Comparison of ENCODE assay signal across 8 cellular contexts in genomic region chr17:14068542-14069250, GRCh38. TPM values are rescaled to one million over a fixed set of nuclear protein-coding genes. Genes with fewer than 3 reads are reported as not detected.
DNase-seq lines count a peak whose midpoint lies in the region; ATAC-seq and TF ChIP-seq lines count a peak whose summit lies in the region.

No MANE protein-coding gene starts in this region.

- no peaks in the 10 kb centered on the region for H3K36me3 ChIP-seq in testis (ENCODE audit: low read depth, missing control alignments)

- no peak for TF ChIP-seq POLR2A in testis (IDR thresholded peaks at IDR 0.05)

- CTCF ChIA-PET in WTC11 (lab: Charles Lee), result interaction anchor here (1.1 kb wide), 1 partner anchor 232 kb away, joined by 3 read pairs; the partner anchor contains the start of gene HS3ST3B1

- H3K4me1 Mint-ChIP-seq in WTC11, result peaks cover 23% of the 10 kb centered on the region
- peaks cover 30 to 41% of the 10 kb centered on the region in 2 donors for H3K4me1 Mint-ChIP-seq in immature natural killer cell

- no peak for TF ChIP-seq CTCF in WTC11 (IDR thresholded peaks at IDR 0.05)
- TF ChIP-seq CTCF in testis (IDR thresholded peaks at IDR 0.05), result no peak

- H3K36me3 Mint-ChIP-seq in WTC11 (peaks cover 24% of the 10 kb centered on the region), immature natural killer cell (peaks cover 3 to 5% (median 4%) of the 10 kb centered on the region in 3 donors)

- no peaks in the 10 kb centered on the region; the same call in 1 of the 2 replicates for H3K27me3 Mint-ChIP-seq in WTC11 (ENCODE audit: low read depth)
- H3K27me3 Mint-ChIP-seq in immature natural killer cell (ENCODE audit: low read depth in 3 of 3), result peaks cover 0 to 3% (median 0%) of the 10 kb centered on the region in 3 donors

- peaks cover 9% of the 10 kb centered on the region for H3K4me1 ChIP-seq in testis

- no peak for DNase-seq in WTC11 (ENCODE audit: low spot score)
- DNase-seq in immature natural killer cell, result no peak
- DNase-seq in testis, result no peak
- DNase-seq in GOT3 (lab: John Stamatoyannopoulos, UW), result no peak
- DNase-seq in NCI-H2107 treated with DMSO at 0.1 percent for 48 hours (lab: John Stamatoyannopoulos, UW; ENCODE audit: unreplicated experiment), result no peak
- DNase-seq in iPS-NIHi7 (ENCODE audit: extremely low spot score), result no peak

- H3K4me3 ChIP-seq in testis, result peak overlapping the region; percentile 78 to 93

- 14 to 24% methylated on average over 17 to 25 of the region's 25 CpGs for WGBS in testis, 2 donors

- H3K9me3 Mint-ChIP-seq in WTC11 (peaks cover 13% of the 10 kb centered on the region), immature natural killer cell (no peaks in the 10 kb centered on the region)

- POLR2A ChIA-PET in WTC11 (lab: Charles Lee), result no interaction called here

- H3K27ac Mint-ChIP-seq in WTC11, result no peak overlapping the region
- peak overlapping the region; percentile 86 to 93 (median 90) for H3K27ac Mint-ChIP-seq in immature natural killer cell

- H3K9me3 ChIP-seq in testis, result no peaks in the 10 kb centered on the region

- H3K27me3 ChIP-seq in testis, result no peaks in the 10 kb centered on the region

- peak overlapping the region in 1 of 2 donors; percentile 75 for H3K27ac ChIP-seq in testis

- peak; percentile 21 for ATAC-seq in GM18907 (IDR thresholded peaks at IDR 0.05; ENCODE audit: unreplicated experiment)
- ATAC-seq in HG02885 (IDR thresholded peaks at IDR 0.05; ENCODE audit: poor library complexity, unreplicated experiment), result peak; percentile 18
- no peak; the same call in 1 of the 2 replicates for ATAC-seq in WTC11

- H3K4me3 Mint-ChIP-seq in WTC11 (peak overlapping the region; percentile 98), immature natural killer cell (peak overlapping the region; percentile 93 to 97 (median 94))

- intact Hi-C loops in testis (cut with DNase I; ENCODE audit: low total_unique reads), result no loop called here

TF ChIP-seq in WTC11, 78 proteins besides CTCF, POLR2A, EP300 and RAD21:
- no peak for TF ChIP-seq SMAD3 (CRISPR knock-in tag; IDR thresholded peaks at IDR 0.05; ENCODE audit: borderline replicate concordance)
- TF ChIP-seq NR1H2 (CRISPR knock-in tag; IDR thresholded peaks at IDR 0.05), result no peak
- TF ChIP-seq PRDM15 (CRISPR knock-in tag; IDR thresholded peaks at IDR 0.05), result no peak
- no peak for TF ChIP-seq NFE2L1 (CRISPR knock-in tag; IDR thresholded peaks at IDR 0.05)
- peak; percentile 72 for TF ChIP-seq GTF2I (CRISPR knock-in tag; conservative IDR thresholded peaks at IDR 0.05)
- no peak for TF ChIP-seq MAX (CRISPR knock-in tag; IDR thresholded peaks at IDR 0.05)
- TF ChIP-seq ZNF121 (CRISPR knock-in tag; IDR thresholded peaks at IDR 0.05), result peak; percentile 95
TF ChIP-seq in WTC11: peak in this region for 2.

RNA-seq across cellular contexts. Expression of gene COX10, which starts 0.6 kb away (rescaled TPM):
- total RNA-seq in WTC11 (2021), result 16.7 to 22.0 TPM (median 16.9 TPM) in 3 replicates
- polyA plus RNA-seq in immature natural killer cell, result 10 to 100 TPM; 15.5 to 18.6 (median 16.8) TPM
- total RNA-seq in testis, result 10 to 100 TPM; 44.9 to 50.6 TPM
- polyA plus RNA-seq in testis (ENCODE audit: insufficient read depth, low read depth, low replicate concordance), result 51.0 TPM
